In genomic region chr17:50649042-50649908, GRCh38 we compare ENCODE assay signal across 26 cellular contexts. TPM values are rescaled to one million over a fixed set of nuclear protein-coding genes. Genes with fewer than 3 reads are reported as not detected.
A peak's percentile ranks its signal among the peaks of the same experiment; 100 is the strongest.
DNase-seq lines count a peak whose midpoint lies in the region; ATAC-seq and TF ChIP-seq lines count a peak whose summit lies in the region.
"Had no signal": no experiment of that assay in that cellular context is flagged by ENCODE, and none has a peak within 500 bp of the region (broad histone marks: within the 10 kb centered on the region; RNA-seq: fewer than 3 reads in every experiment).

No MANE protein-coding gene starts in this region.

- no peak overlapping the region for H3K9ac ChIP-seq in Karpas-422 (ENCODE audit: low read length)

- no peaks in the 10 kb centered on the region for H3K36me3 Mint-ChIP-seq in WTC11
- H3K36me3 Mint-ChIP-seq: activated naive CD4-positive, alpha-beta T cell treated with anti-CD3 and anti-CD28 coated beads, Interleukin-2, amount 10 ng/mL, durations not matched to agents 7 days and 5 days; natural killer cell; type B pancreatic cell had no signal

- H2AFZ ChIP-seq in Karpas-422 (ENCODE audit: low read length), result no peak overlapping the region

- no peaks in the 10 kb centered on the region for H3K9me3 ChIP-seq in Karpas-422 (ENCODE audit: low read length)
- H3K9me3 ChIP-seq: ascending aorta had no signal

- no peak overlapping the region for H3K27ac ChIP-seq in Karpas-422 (ENCODE audit: low read length)
- H3K27ac ChIP-seq: ascending aorta had no signal

- H3K4me3 ChIP-seq in Karpas-422 (ENCODE audit: low read length) (no peak overlapping the region), fibroblast of pulmonary artery (replicated peaks; ENCODE audit: low read depth, low read length) (no peak overlapping the region)
- H3K4me3 ChIP-seq: ascending aorta, MG63 had no signal

- POLR2A ChIA-PET in WTC11 (lab: Charles Lee), result no interaction called here

- no peaks in the 10 kb centered on the region for H3K36me3 ChIP-seq in Karpas-422 (ENCODE audit: insufficient read depth, low read length)
- H3K36me3 ChIP-seq: ascending aorta, MG63 had no signal

- H3K27me3 Mint-ChIP-seq in WTC11 (ENCODE audit: low read depth), result peaks cover 3% of the 10 kb centered on the region; the same call in 1 of the 2 replicates

- H3K9me2 ChIP-seq in Karpas-422 (replicated peaks; ENCODE audit: insufficient read depth, low read length), result no peaks in the 10 kb centered on the region

- TF ChIP-seq CTCF in WTC11 (IDR thresholded peaks at IDR 0.05) (no peak), fibroblast of pulmonary artery (IDR thresholded peaks at IDR 0.05; ENCODE audit: low read length, missing control alignments) (no peak)

- no peak overlapping the region for H3K4me3 Mint-ChIP-seq in WTC11
- H3K4me3 Mint-ChIP-seq: activated naive CD4-positive, alpha-beta T cell treated with anti-CD3 and anti-CD28 coated beads, Interleukin-2, amount 10 ng/mL, durations not matched to agents 7 days and 5 days; natural killer cell; type B pancreatic cell had no signal

- no peaks in the 10 kb centered on the region for H3K27me3 ChIP-seq in Karpas-422 (ENCODE audit: low read length)
- H3K27me3 ChIP-seq: ascending aorta, MG63 had no signal

- CTCF ChIA-PET in WTC11 (lab: Charles Lee), result interaction anchor here (0.9 to 1.3 kb wide), 3 partner anchors 19 to 46 kb away, joined by 3 to 5 read pairs (median 3); no protein-coding TSS in a partner anchor

- DNase-seq in DMS53 (lab: John Stamatoyannopoulos, UW), result peak; percentile 70
- no peak for DNase-seq in DMS53 treated with DMSO at 0.1 percent for 48 hours (lab: John Stamatoyannopoulos, UW; ENCODE audit: unreplicated experiment)
- peak; percentile 69 for DNase-seq in Karpas-422
- no peak for DNase-seq in WTC11 (ENCODE audit: low spot score)
- peak; percentile 23 for DNase-seq in fibroblast of pulmonary artery (ENCODE audit: low read depth)
- DNase-seq in cerebellum (ENCODE audit: low spot score), result no peak
- DNase-seq in HK-2 (ENCODE audit: unreplicated experiment), result no peak
- DNase-seq in cerebellar nuclear complex (lab: John Stamatoyannopoulos, UW), result no peak
- DNase-seq: activated CD4-positive, alpha-beta T cell treated with anti-CD3 and anti-CD28 coated beads for 1 hour; activated T-cell treated with anti-CD3 and anti-CD28 coated beads, Interleukin-2, amount 50 U/mL, for 48 hours; C1 segment of cervical spinal cord; effector memory CD4-positive, alpha-beta T cell; GF-D8; GOT3; left cardiac atrium; natural killer cell; NCI-H1436 treated with DMSO at 0.1 percent for 48 hours; NCI-H748 treated with DMSO at 0.1 percent for 48 hours; stimulated activated CD8-positive, alpha-beta memory T cell treated with anti-CD3 and anti-CD28 coated beads, Interleukin-4, amount 100 ng/mL, for 48 hours; T1000 had no signal

- H3K27ac Mint-ChIP-seq in WTC11, result no peak overlapping the region; the same call in 1 of the 2 replicates
- H3K27ac Mint-ChIP-seq: activated naive CD4-positive, alpha-beta T cell treated with anti-CD3 and anti-CD28 coated beads, Interleukin-2, amount 10 ng/mL, durations not matched to agents 7 days and 5 days; natural killer cell; type B pancreatic cell had no signal

- 0 out of 2 replicates have a peak, but pooled peaks cover 3% of the 10 kb centered on the region for H3K4me1 ChIP-seq in Karpas-422 (ENCODE audit: low read length)
- H3K4me1 ChIP-seq: ascending aorta had no signal

- no peak overlapping the region for H3K4me2 ChIP-seq in Karpas-422 (ENCODE audit: low read depth, low read length, poor library complexity, severe bottlenecking)

- H3K79me2 ChIP-seq in Karpas-422 (ENCODE audit: low read length), result no peaks in the 10 kb centered on the region

- no peaks in the 10 kb centered on the region for H3K4me1 Mint-ChIP-seq in WTC11
- H3K4me1 Mint-ChIP-seq: activated naive CD4-positive, alpha-beta T cell treated with anti-CD3 and anti-CD28 coated beads, Interleukin-2, amount 10 ng/mL, durations not matched to agents 7 days and 5 days; natural killer cell had no signal

- ATAC-seq in WTC11, result no peak
- ATAC-seq: left cardiac atrium, natural killer cell, right cardiac atrium had no signal

- H3K9me3 Mint-ChIP-seq in WTC11, result 0 out of 2 replicates have a peak, but pooled peaks cover 3% of the 10 kb centered on the region
- H3K9me3 Mint-ChIP-seq: natural killer cell, type B pancreatic cell had no signal

- no peaks in the 10 kb centered on the region for H4K20me1 ChIP-seq in Karpas-422 (ENCODE audit: insufficient read depth, low read depth, low read length)

TF ChIP-seq in WTC11, 78 proteins besides CTCF, POLR2A, EP300 and RAD21:
- TF ChIP-seq EMX1 (CRISPR knock-in tag; IDR thresholded peaks at IDR 0.05) (no peak), ZNF512 (CRISPR knock-in tag; IDR thresholded peaks at IDR 0.05; ENCODE audit: borderline replicate concordance) (0 out of 2 replicates have a peak, but pooled peaks have one; percentile 32)

RNA-seq across cellular contexts. Expression of gene ABCC3, which starts 14.6 kb away (rescaled TPM):
- total RNA-seq in Karpas-422 (2014; rRNA removed; shearing (Covaris generic); ENCODE audit: low replicate concordance), result not detected in 2 replicates
- total RNA-seq in WTC11 (2021), result 0.92 to 2.6 TPM (median 0.99 TPM) in 3 replicates
- 0.82 TPM for total RNA-seq in cerebellum
- total RNA-seq: activated CD8-positive, alpha-beta memory T cell treated with anti-CD3 and anti-CD28 coated beads for 36 hours had no signal

RNA-seq across cellular contexts. Expression of gene ANKRD40, which starts 58.4 kb away (rescaled TPM):
- total RNA-seq in Karpas-422 (2014; rRNA removed; shearing (Covaris generic); ENCODE audit: low replicate concordance), result 17.1 and 34.1 TPM in 2 replicates
- total RNA-seq in WTC11 (2021) (43.3 to 45.3 TPM (median 45.3 TPM) in 3 replicates), cerebellum (22.2 TPM)

Comparison
In these comparisons a context has a peak if more than half of its experiments do, and no peak if none do; other contexts are left out.
1. DNase-seq: peak in DMS53 (single experiment), Karpas-422 (single experiment) and fibroblast of pulmonary artery (single experiment); none in DMS53 treated with DMSO at 0.1 percent for 48 hours (single experiment), WTC11 (single experiment), cerebellum (single experiment), HK-2 (single experiment) and cerebellar nuclear complex (0 of 2).